In genomic region chr1:233241782-233242181, GRCh38 we compare ENCODE assay signal across 1 cellular context.
TF ChIP-seq lines count a peak whose summit lies in the region.

No MANE protein-coding gene starts in this region.

TF ChIP-seq in HEK293, 187 proteins besides CTCF, POLR2A, EP300 and RAD21 (continued from another document and continues in another):
- no peak for TF ChIP-seq ZNF311 (tag by site-specific recombination; IDR thresholded peaks at IDR 0.05; ENCODE audit: borderline replicate concordance)
- TF ChIP-seq GFI1B (tag by site-specific recombination; IDR thresholded peaks at IDR 0.05), result peak; percentile 97
- no peak for TF ChIP-seq ZNF155 (tag by site-specific recombination; IDR thresholded peaks at IDR 0.05)
- peak; percentile 100 for TF ChIP-seq ZNF843 (tag by site-specific recombination; IDR thresholded peaks at IDR 0.05)
- no peak for TF ChIP-seq ZNF211 (tag by site-specific recombination; IDR thresholded peaks at IDR 0.05; ENCODE audit: low read depth)
- TF ChIP-seq ZNF518A (tag by site-specific recombination; conservative IDR thresholded peaks at IDR 0.05; ENCODE audit: low read depth), result peak; percentile 53; the same call in 1 of the 2 replicates
- TF ChIP-seq PRDM4 (tag by site-specific recombination; IDR thresholded peaks at IDR 0.05), result peak; percentile 90
- TF ChIP-seq AEBP2 (tag by site-specific recombination; IDR thresholded peaks at IDR 0.05; ENCODE audit: borderline replicate concordance), result 0 out of 2 replicates have a peak, but pooled peaks have one; percentile 44
- TF ChIP-seq ZNF555 (tag by site-specific recombination; conservative IDR thresholded peaks at IDR 0.05), result no peak
- peak; percentile 92 for TF ChIP-seq HIC1 (tag by site-specific recombination; IDR thresholded peaks at IDR 0.05)
- peak; percentile 86 for TF ChIP-seq MZF1 (tag by site-specific recombination; IDR thresholded peaks at IDR 0.05; ENCODE audit: borderline replicate concordance)
- TF ChIP-seq ZNF692 (tag by site-specific recombination; IDR thresholded peaks at IDR 0.05), result peak; percentile 79
- TF ChIP-seq, protein P1, sequence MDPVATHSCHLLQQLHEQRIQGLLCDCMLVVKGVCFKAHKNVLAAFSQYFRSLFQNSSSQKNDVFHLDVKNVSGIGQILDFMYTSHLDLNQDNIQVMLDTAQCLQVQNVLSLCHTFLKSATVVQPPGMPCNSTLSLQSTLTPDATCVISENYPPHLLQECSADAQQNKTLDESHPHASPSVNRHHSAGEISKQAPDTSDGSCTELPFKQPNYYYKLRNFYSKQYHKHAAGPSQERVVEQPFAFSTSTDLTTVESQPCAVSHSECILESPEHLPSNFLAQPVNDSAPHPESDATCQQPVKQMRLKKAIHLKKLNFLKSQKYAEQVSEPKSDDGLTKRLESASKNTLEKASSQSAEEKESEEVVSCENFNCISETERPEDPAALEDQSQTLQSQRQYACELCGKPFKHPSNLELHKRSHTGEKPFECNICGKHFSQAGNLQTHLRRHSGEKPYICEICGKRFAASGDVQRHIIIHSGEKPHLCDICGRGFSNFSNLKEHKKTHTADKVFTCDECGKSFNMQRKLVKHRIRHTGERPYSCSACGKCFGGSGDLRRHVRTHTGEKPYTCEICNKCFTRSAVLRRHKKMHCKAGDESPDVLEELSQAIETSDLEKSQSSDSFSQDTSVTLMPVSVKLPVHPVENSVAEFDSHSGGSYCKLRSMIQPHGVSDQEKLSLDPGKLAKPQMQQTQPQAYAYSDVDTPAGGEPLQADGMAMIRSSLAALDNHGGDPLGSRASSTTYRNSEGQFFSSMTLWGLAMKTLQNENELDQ (tag by site-specific recombination; IDR thresholded peaks at IDR 0.05; ENCODE audit: low read depth), result no peak
- no peak for TF ChIP-seq ZNF585B (tag by site-specific recombination; IDR thresholded peaks at IDR 0.05)
- TF ChIP-seq, protein P2, sequence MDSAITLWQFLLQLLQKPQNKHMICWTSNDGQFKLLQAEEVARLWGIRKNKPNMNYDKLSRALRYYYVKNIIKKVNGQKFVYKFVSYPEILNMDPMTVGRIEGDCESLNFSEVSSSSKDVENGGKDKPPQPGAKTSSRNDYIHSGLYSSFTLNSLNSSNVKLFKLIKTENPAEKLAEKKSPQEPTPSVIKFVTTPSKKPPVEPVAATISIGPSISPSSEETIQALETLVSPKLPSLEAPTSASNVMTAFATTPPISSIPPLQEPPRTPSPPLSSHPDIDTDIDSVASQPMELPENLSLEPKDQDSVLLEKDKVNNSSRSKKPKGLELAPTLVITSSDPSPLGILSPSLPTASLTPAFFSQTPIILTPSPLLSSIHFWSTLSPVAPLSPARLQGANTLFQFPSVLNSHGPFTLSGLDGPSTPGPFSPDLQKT (IDR thresholded peaks at IDR 0.05; ENCODE audit: borderline replicate concordance, low read depth, low read length), result no peak
- peak; percentile 59; the same call in 1 of the 2 replicates for TF ChIP-seq KLF1 (tag by site-specific recombination; IDR thresholded peaks at IDR 0.05)
- TF ChIP-seq ZNF239 (tag by site-specific recombination; IDR thresholded peaks at IDR 0.05), result no peak
- TF ChIP-seq PATZ1 (tag by site-specific recombination; IDR thresholded peaks at IDR 0.05), result peak; percentile 57
- 0 out of 2 replicates have a peak, but pooled peaks have one; percentile 18 for TF ChIP-seq ZNF624 (tag by site-specific recombination; IDR thresholded peaks at IDR 0.05)
- TF ChIP-seq ZEB2 (tag by site-specific recombination; IDR thresholded peaks at IDR 0.05), result peak; percentile 73; the same call in 1 of the 2 replicates
- TF ChIP-seq ZIC2 (tag by site-specific recombination; IDR thresholded peaks at IDR 0.05), result peak; percentile 62
- peak; percentile 66 for TF ChIP-seq ZNF600 (tag by site-specific recombination; IDR thresholded peaks at IDR 0.05)
- 0 out of 2 replicates have a peak, but pooled peaks have one; percentile 67 for TF ChIP-seq ZNF146 (tag by site-specific recombination; IDR thresholded peaks at IDR 0.05)
- peak; percentile 87 for TF ChIP-seq ZNF394 (tag by site-specific recombination; IDR thresholded peaks at IDR 0.05; ENCODE audit: borderline replicate concordance)
- TF ChIP-seq TRIM28 (IDR thresholded peaks at IDR 0.05; ENCODE audit: borderline replicate concordance, low read length), result peak; percentile 77; the same call in 1 of the 2 replicates
- no peak for TF ChIP-seq KLF9 (tag by site-specific recombination; IDR thresholded peaks at IDR 0.05; ENCODE audit: low read depth)
- peak; percentile 38; the same call in 1 of the 2 replicates for TF ChIP-seq ZFP69B (tag by site-specific recombination; IDR thresholded peaks at IDR 0.05)
- TF ChIP-seq BCL11A (tag by site-specific recombination; IDR thresholded peaks at IDR 0.05; ENCODE audit: low read depth), result peak; percentile 96
- TF ChIP-seq, protein P3, sequence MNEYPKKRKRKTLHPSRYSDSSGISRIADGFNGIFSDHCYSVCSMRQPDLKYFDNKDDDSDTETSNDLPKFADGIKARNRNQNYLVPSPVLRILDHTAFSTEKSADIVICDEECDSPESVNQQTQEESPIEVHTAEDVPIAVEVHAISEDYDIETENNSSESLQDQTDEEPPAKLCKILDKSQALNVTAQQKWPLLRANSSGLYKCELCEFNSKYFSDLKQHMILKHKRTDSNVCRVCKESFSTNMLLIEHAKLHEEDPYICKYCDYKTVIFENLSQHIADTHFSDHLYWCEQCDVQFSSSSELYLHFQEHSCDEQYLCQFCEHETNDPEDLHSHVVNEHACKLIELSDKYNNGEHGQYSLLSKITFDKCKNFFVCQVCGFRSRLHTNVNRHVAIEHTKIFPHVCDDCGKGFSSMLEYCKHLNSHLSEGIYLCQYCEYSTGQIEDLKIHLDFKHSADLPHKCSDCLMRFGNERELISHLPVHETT (tag by site-specific recombination; IDR thresholded peaks at IDR 0.05), result peak; percentile 82
- TF ChIP-seq INSM2 (tag by site-specific recombination; IDR thresholded peaks at IDR 0.05), result peak; percentile 89
- TF ChIP-seq PRDM1 (tag by site-specific recombination; IDR thresholded peaks at IDR 0.05), result no peak
- TF ChIP-seq ZFP3 (tag by site-specific recombination; IDR thresholded peaks at IDR 0.05; ENCODE audit: low read depth), result 0 out of 2 replicates have a peak, but pooled peaks have one; percentile 35
- TF ChIP-seq OVOL3 (tag by site-specific recombination; IDR thresholded peaks at IDR 0.05), result peak; percentile 98
- peak; percentile 92; the same call in 1 of the 2 replicates for TF ChIP-seq KLF7 (tag by site-specific recombination; IDR thresholded peaks at IDR 0.05; ENCODE audit: borderline replicate concordance)
